18 cellular contexts compared by ENCODE assay signal in genomic region chr21:15139881-15140280, GRCh38.
DNase-seq lines count a peak whose midpoint lies in the region; ATAC-seq and TF ChIP-seq lines count a peak whose summit lies in the region.
"Had no signal": no experiment of that assay in that cellular context is flagged by ENCODE, and none has a peak within 500 bp of the region (broad histone marks: within the 10 kb centered on the region; RNA-seq: fewer than 3 reads in every experiment).

No MANE protein-coding gene starts in this region.

- peaks cover 0 to 4% (median 0%) of the 10 kb centered on the region in 5 experiments for H3K9me3 Mint-ChIP-seq in brain
- no peaks in the 10 kb centered on the region for H3K9me3 Mint-ChIP-seq in mesothelial cell of epicardium
- H3K9me3 Mint-ChIP-seq: CD4-positive, alpha-beta T cell had no signal

- H3K27me3 Mint-ChIP-seq in brain = no peaks in the 10 kb centered on the region
- H3K27me3 Mint-ChIP-seq in mesothelial cell of epicardium (ENCODE audit: low read depth) = no peaks in the 10 kb centered on the region

- H3K4me1 ChIP-seq in skeletal muscle tissue (ENCODE audit: control insufficient read depth in 3 of 3, insufficient read depth in 3 of 3, low read length in 3 of 3) = peaks cover 20 to 30% (median 25%) of the 10 kb centered on the region in 3 donors

- DNase-seq in LoVo (ENCODE audit: low spot score) (peak; percentile 4), mesothelial cell of epicardium (ENCODE audit: low spot score in 2 of 2, unreplicated experiment in 2 of 2) (no peak), HuH-7.5 (ENCODE audit: low spot score) (no peak), NCI-H1436 (lab: John Stamatoyannopoulos, UW) (no peak)
- DNase-seq: CD4-positive, alpha-beta T cell; GF-D8; GM23248; KBM-7; NCI-H1048; NCI-H1694 treated with DMSO at 0.1 percent for 48 hours; NCI-H2171 treated with DMSO at 0.1 percent for 48 hours; NCI-H510A treated with DMSO at 0.1 percent for 48 hours; NK-92 treated with Interleukin-12 subunit alpha and Interleukin-12 subunit beta, amount 100 ng/mL, for 24 hours had no signal

- H3K9ac ChIP-seq in skeletal muscle tissue (ENCODE audit: low read depth in 1 of 3, low read length in 3 of 3) = no peak overlapping the region
- H3K9ac ChIP-seq: GM23248 had no signal

- ATAC-seq in HG03095 (IDR thresholded peaks at IDR 0.05; ENCODE audit: unreplicated experiment) (no peak), HG03378 (IDR thresholded peaks at IDR 0.05; ENCODE audit: unreplicated experiment) (no peak)

- TF ChIP-seq CTCF in brain (conservative IDR thresholded peaks at IDR 0.05) = no peak
- TF ChIP-seq CTCF in mesothelial cell of epicardium (IDR thresholded peaks at IDR 0.05; ENCODE audit: unreplicated experiment) = no peak

- H3K36me3 Mint-ChIP-seq in brain = no peaks in the 10 kb centered on the region
- H3K36me3 Mint-ChIP-seq in mesothelial cell of epicardium = no peaks in the 10 kb centered on the region

- H3K4me3 ChIP-seq in skeletal muscle tissue (ENCODE audit: low read length in 3 of 3) = no peak overlapping the region
- H3K4me3 ChIP-seq: GM23248 had no signal

- H3K4me1 Mint-ChIP-seq in brain = peaks cover 41% of the 10 kb centered on the region
- peaks cover 28% of the 10 kb centered on the region for H3K4me1 Mint-ChIP-seq in mesothelial cell of epicardium

- no peaks in the 10 kb centered on the region for H3K9me3 ChIP-seq in skeletal muscle tissue (ENCODE audit: control insufficient read depth in 3 of 3, low read length in 3 of 3)

- H3K4me3 Mint-ChIP-seq in brain (peak overlapping the region in 4 of 5 experiments; percentile 14 to 53 (median 44)), mesothelial cell of epicardium (no peak overlapping the region)
- H3K4me3 Mint-ChIP-seq: B cell; CD4-positive, alpha-beta T cell had no signal

- no peaks in the 10 kb centered on the region for H3K36me3 ChIP-seq in skeletal muscle tissue (ENCODE audit: control insufficient read depth in 3 of 3, insufficient read depth in 3 of 3, low read length in 3 of 3)

- H3K27ac Mint-ChIP-seq in brain = peak overlapping the region in 3 of 5 experiments; percentile 66 to 83 (median 77)
- peak overlapping the region; percentile 26 for H3K27ac Mint-ChIP-seq in mesothelial cell of epicardium
- H3K27ac Mint-ChIP-seq: B cell; CD4-positive, alpha-beta T cell had no signal

- H3K27ac ChIP-seq in skeletal muscle tissue (ENCODE audit: low read depth, low read length) = peak overlapping the region; percentile 12
- H3K27ac ChIP-seq: GM23248 had no signal

- H3K27me3 ChIP-seq in skeletal muscle tissue (ENCODE audit: control insufficient read depth in 3 of 3, insufficient read depth in 3 of 3, low read length in 3 of 3) = no peaks in the 10 kb centered on the region
